ENCODE assay signal across 11 cellular contexts in the genomic region with DNA sequence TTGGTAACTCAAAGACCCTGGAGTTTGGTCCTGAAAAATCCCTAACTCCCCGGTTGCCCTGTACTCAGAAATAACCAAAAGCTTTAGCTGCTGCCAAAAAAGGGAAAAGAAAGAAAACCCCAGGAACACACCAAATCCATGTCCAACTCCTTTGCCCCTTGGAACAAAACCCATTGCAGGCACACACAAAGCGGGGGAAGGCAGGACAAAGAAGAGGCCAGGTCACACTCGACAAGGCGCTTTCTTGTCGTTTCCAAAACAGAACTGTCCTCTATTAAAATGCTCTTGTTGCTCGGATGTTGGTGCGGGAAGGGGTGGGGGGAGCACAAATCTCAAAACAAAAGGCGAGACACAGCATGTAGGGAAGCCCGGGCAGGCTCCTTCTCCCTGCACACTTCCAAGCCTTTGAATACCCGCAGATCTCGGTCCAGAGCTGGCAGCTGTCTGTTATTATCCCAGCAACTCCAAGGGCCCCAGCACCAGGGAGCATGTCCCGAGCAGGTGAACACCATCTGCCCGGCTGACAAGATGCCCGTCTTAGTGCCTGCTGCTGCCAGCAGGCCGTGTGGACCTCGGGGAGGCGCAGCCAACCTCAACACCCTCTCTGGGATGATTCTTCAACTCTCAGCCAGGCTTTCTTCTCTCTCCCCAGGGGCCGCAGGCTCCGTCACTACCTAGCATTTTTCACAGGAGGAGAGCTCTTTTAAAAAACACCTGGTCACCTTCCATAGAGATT.
DNase-seq lines count a peak whose midpoint lies in the region; ATAC-seq, FAIRE-seq and TF ChIP-seq lines count a peak whose summit lies in the region.
"Had no signal": no experiment of that assay in that cellular context is flagged by ENCODE, and none has a peak within 500 bp of the region (broad histone marks: within the 10 kb centered on the region; RNA-seq: fewer than 3 reads in every experiment).

No MANE protein-coding gene starts in this region.

- ATAC-seq in body of pancreas, result no peak

- peaks cover 69% of the 10 kb centered on the region for H4K20me1 ChIP-seq in astrocyte (ENCODE audit: insufficient read depth, low read length)

- 79 to 87% methylated on average over 13 to 19 of the region's 19 CpGs for whole genome bisulfite sequencing in body of pancreas, 2 donors

- H3K4me2 ChIP-seq in astrocyte (ENCODE audit: low read length), result no peak overlapping the region

- H3K36me3 Mint-ChIP-seq in astrocyte (ENCODE audit: low read depth, unreplicated experiment), result peaks cover 16% of the 10 kb centered on the region
- no peaks in the 10 kb centered on the region for H3K36me3 Mint-ChIP-seq in neural crest cell (ENCODE audit: low read depth)

- no peak overlapping the region for H2AFZ ChIP-seq in astrocyte (ENCODE audit: low read depth, low read length)

- H3K27me3 ChIP-seq in astrocyte (ENCODE audit: insufficient read depth, low read length), result no peaks in the 10 kb centered on the region
- H3K27me3 ChIP-seq in body of pancreas, result no peaks in the 10 kb centered on the region
- H3K27me3 ChIP-seq: SJCRH30 had no signal

- H3K79me2 ChIP-seq in astrocyte (ENCODE audit: insufficient read depth, low read length), result peaks cover 36% of the 10 kb centered on the region

- H3K4me3 ChIP-seq in astrocyte (ENCODE audit: insufficient read depth, low read depth, low read length) (no peak overlapping the region), body of pancreas (no peak overlapping the region)
- H3K4me3 ChIP-seq: SJCRH30 had no signal

- peaks cover 43% of the 10 kb centered on the region for H3K4me1 Mint-ChIP-seq in astrocyte (ENCODE audit: low read depth, unreplicated experiment)
- H3K4me1 Mint-ChIP-seq in neural crest cell, result peaks cover 81% of the 10 kb centered on the region

- H3K9ac ChIP-seq in astrocyte (ENCODE audit: low read length), result no peak overlapping the region

- H3K27me3 Mint-ChIP-seq in astrocyte (ENCODE audit: low read depth, unreplicated experiment), result no peaks in the 10 kb centered on the region
- H3K27me3 Mint-ChIP-seq in neural crest cell (ENCODE audit: low read depth), result no peaks in the 10 kb centered on the region

- H3K4me3 Mint-ChIP-seq in astrocyte (ENCODE audit: unreplicated experiment) (peak overlapping the region; percentile 68), neural crest cell (peak overlapping the region; percentile 61)

- TF ChIP-seq CTCF in astrocyte (IDR thresholded peaks at IDR 0.05; ENCODE audit: insufficient read depth, low read depth, low read length), result no peak
- TF ChIP-seq CTCF in neural crest cell (conservative IDR thresholded peaks at IDR 0.05), result no peak
- TF ChIP-seq CTCF in body of pancreas (IDR thresholded peaks at IDR 0.05), result no peak

- H3K27ac Mint-ChIP-seq in astrocyte (ENCODE audit: unreplicated experiment), result peak overlapping the region; percentile 47
- peak overlapping the region; percentile 92 for H3K27ac Mint-ChIP-seq in neural crest cell (ENCODE audit: unreplicated experiment)

- H3K9me3 Mint-ChIP-seq in astrocyte (ENCODE audit: unreplicated experiment), result no peaks in the 10 kb centered on the region
- no peaks in the 10 kb centered on the region for H3K9me3 Mint-ChIP-seq in neural crest cell

- no peaks in the 10 kb centered on the region for H3K9me3 ChIP-seq in astrocyte (ENCODE audit: insufficient read depth, low read depth, low read length)
- H3K9me3 ChIP-seq in body of pancreas, result no peaks in the 10 kb centered on the region
- H3K9me3 ChIP-seq: SJCRH30 had no signal

- H3K4me1 ChIP-seq in astrocyte (ENCODE audit: insufficient read depth, low read length) (peaks cover 19% of the 10 kb centered on the region), body of pancreas (peaks cover 10% of the 10 kb centered on the region)
- H3K4me1 ChIP-seq: SJCRH30 had no signal

- H3K36me3 ChIP-seq in astrocyte (ENCODE audit: insufficient read depth, low read length) (no peaks in the 10 kb centered on the region), body of pancreas (replicated peaks in 1 of 2; ENCODE audit: insufficient read depth in 1 of 2, low read depth in 2 of 2) (no peaks in the 10 kb centered on the region)
- H3K36me3 ChIP-seq: SJCRH30 had no signal

- no peak for FAIRE-seq in astrocyte (lab: Jason Lieb, UNC)
- FAIRE-seq: urothelium cell line had no signal

- TF ChIP-seq POLR2A in body of pancreas (IDR thresholded peaks at IDR 0.05), result no peak

- intact Hi-C loops in body of pancreas (cut with DNase I), result loop anchor here (10.0 kb wide), 1 partner anchor 185 kb away; no protein-coding TSS in a partner anchor

- peak; percentile 82 for DNase-seq in DMS79 treated with DMSO at 0.1 percent for 48 hours (lab: John Stamatoyannopoulos, UW)
- DNase-seq in NCI-H187 treated with DMSO at 0.1 percent for 48 hours (lab: John Stamatoyannopoulos, UW), result peak; percentile 58
- no peak for DNase-seq in astrocyte (ENCODE audit: low read depth)
- no peak for DNase-seq in neural crest cell (ENCODE audit: low read depth, low spot score)
- DNase-seq in NK-92 (lab: John Stamatoyannopoulos, UW; ENCODE audit: unreplicated experiment), result no peak
- DNase-seq in body of pancreas, result no peak
- DNase-seq in epidermal melanocyte (ENCODE audit: insufficient read length, low spot score), result no peak
- no peak for DNase-seq in T1000 (lab: John Stamatoyannopoulos, UW)
- DNase-seq: Kasumi-1, SJCRH30 had no signal

- H3K27ac ChIP-seq in astrocyte (ENCODE audit: low read depth, low read length) (no peak overlapping the region), body of pancreas (no peak overlapping the region)
- H3K27ac ChIP-seq: SJCRH30 had no signal

Comparison
In these comparisons a context has a peak if more than half of its experiments do, and no peak if none do; other contexts are left out.
1. DNase-seq: peak in DMS79 treated with DMSO at 0.1 percent for 48 hours (single experiment) and NCI-H187 treated with DMSO at 0.1 percent for 48 hours (single experiment); none in astrocyte (single experiment), neural crest cell (single experiment), NK-92 (single experiment), body of pancreas (0 of 4), epidermal melanocyte (single experiment) and T1000 (single experiment).